Comparison of ENCODE assay signal across 8 cellular contexts in the genomic region with DNA sequence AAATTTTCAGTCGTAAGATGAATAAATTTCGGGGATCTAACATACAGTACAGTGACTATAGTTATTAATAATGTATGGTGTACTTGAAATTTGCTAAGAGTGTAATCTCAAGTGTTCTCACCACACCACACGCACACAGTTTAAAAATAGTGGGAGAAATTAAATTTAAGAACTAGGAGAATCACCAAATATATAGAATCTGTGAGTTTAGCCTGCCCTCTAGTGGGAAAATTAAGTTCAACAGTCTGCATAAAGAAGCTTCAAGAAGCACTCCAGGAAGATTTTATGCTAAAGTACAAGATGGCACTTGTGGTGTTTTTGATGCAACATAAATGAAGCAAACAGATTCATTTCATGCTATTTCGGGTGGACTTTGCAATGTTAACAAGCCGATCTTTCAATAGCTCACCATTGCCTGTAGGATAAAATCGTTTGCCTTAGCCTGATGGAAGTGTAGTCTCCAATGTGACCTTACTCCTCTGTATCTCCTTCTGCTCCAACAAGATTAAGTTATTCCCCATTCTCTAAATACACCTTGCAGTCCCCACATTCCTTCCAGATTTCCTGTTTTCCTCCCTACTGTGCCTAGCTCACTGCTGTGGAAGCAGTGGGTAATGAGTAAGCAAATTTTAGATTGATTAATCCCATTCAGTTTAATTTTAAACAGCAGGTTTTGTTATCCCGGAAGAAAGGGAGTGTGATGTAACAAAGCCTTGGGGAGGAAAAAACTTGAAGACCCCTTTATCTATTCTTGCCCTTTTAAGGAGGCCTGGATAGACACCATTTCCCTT. TPM values are rescaled to one million over a fixed set of nuclear protein-coding genes. Genes with fewer than 3 reads are reported as not detected.
DNase-seq lines count a peak whose midpoint lies in the region; ATAC-seq, FAIRE-seq and TF ChIP-seq lines count a peak whose summit lies in the region.

No MANE protein-coding gene starts in this region.

- no peak for TF ChIP-seq EP300 in A549 (IDR thresholded peaks at IDR 0.05)

- POLR2A ChIA-PET in A549 (lab: Yijun Ruan, JAX) = interaction anchor here (0.6 to 1.1 kb wide), 3 partner anchors 9 to 78 kb away, joined by 3 to 9 read pairs (median 4); a partner anchor contains a TSS

- no peaks in the 10 kb centered on the region for H3K36me3 Mint-ChIP-seq in T-helper 17 cell (ENCODE audit: low read depth)

- peaks cover 21% of the 10 kb centered on the region for H3K4me1 ChIP-seq in A549

- no peaks in the 10 kb centered on the region for H3K27me3 Mint-ChIP-seq in T-helper 17 cell

- no peak for ATAC-seq in A549
- ATAC-seq in T-helper 17 cell = no peak
- no peak for ATAC-seq in sciatic nerve

- 18% methylated on average over 7 of the region's 7 CpGs for WGBS in A549 (ENCODE audit: missing lambda C conversion rate)

- H3K9me3 ChIP-seq in A549 = no peaks in the 10 kb centered on the region
- H3K9me3 ChIP-seq in T-helper 17 cell (ENCODE audit: control insufficient read depth, low read length, poor library complexity, severe bottlenecking) = no peaks in the 10 kb centered on the region
- H3K9me3 ChIP-seq in MG63 = no peaks in the 10 kb centered on the region

- H3K27ac Mint-ChIP-seq in T-helper 17 cell = peak overlapping the region; percentile 94

- H3K4me3 ChIP-seq in A549 (no peak overlapping the region), foreskin fibroblast (ENCODE audit: low read depth in 1 of 2, low read length in 2 of 2) (no peak overlapping the region), retinal pigment epithelial cell (ENCODE audit: low read length) (no peak overlapping the region), MG63 (no peak overlapping the region)

- DNase-seq in A549 (ENCODE audit: low read depth in 1 of 2, low spot score in 1 of 2) (peak; percentile 56 to 78), G401 (ENCODE audit: low spot score) (peak; percentile 87), NCI-H187 (lab: John Stamatoyannopoulos, UW) (peak; percentile 87 to 88), T-helper 17 cell (no peak), foreskin fibroblast (peak; percentile 42 to 82), retinal pigment epithelial cell (ENCODE audit: low read depth) (no peak), sciatic nerve (ENCODE audit: low spot score) (no peak), MG63 (no peak)

- CTCF ChIA-PET in A549 (lab: Yijun Ruan, JAX) = interaction anchor here (0.6 to 20.5 kb wide), 65 partner anchors 8 to 1148 kb away, joined by 3 to 530 read pairs (median 5); a partner anchor contains a TSS

- peak overlapping the region; percentile 53 for H3K4me2 ChIP-seq in A549

- no peak for TF ChIP-seq POLR2A in A549 (IDR thresholded peaks at IDR 0.05; ENCODE audit: low read length)

- H3K4me3 Mint-ChIP-seq in T-helper 17 cell = no peak overlapping the region

- no peaks in the 10 kb centered on the region for H3K27me3 ChIP-seq in MG63

- H3K36me3 ChIP-seq in MG63 = no peaks in the 10 kb centered on the region

- peak; percentile 94 for TF ChIP-seq CTCF in A549 (IDR thresholded peaks at IDR 0.05)
- TF ChIP-seq CTCF in foreskin fibroblast (IDR thresholded peaks at IDR 0.05; ENCODE audit: low read depth, low read length) = peak; percentile 46
- peak; percentile 50 for TF ChIP-seq CTCF in retinal pigment epithelial cell (conservative IDR thresholded peaks at IDR 0.05; ENCODE audit: low read depth, low read length)

- peak overlapping the region; percentile 66 to 73 for H3K27ac ChIP-seq in A549

- FAIRE-seq in A549 (lab: Jason Lieb, UNC) = no peak

- TF ChIP-seq RAD21 in A549 (conservative IDR thresholded peaks at IDR 0.05 in 1 of 2, IDR thresholded peaks at IDR 0.05 in 1 of 2) = peak; percentile 91 to 94

- intact Hi-C loops in sciatic nerve (cut with DNase I) = no loop called here

- in situ Hi-C loops in G401 (cut with HindIII; ENCODE audit: low sequenced_read_pairs) = no loop called here

- H3K4me1 Mint-ChIP-seq in T-helper 17 cell = peaks cover 29% of the 10 kb centered on the region

TF ChIP-seq in A549, 52 proteins besides CTCF, POLR2A, EP300 and RAD21:
- TF ChIP-seq PHF8 (IDR thresholded peaks at IDR 0.05; ENCODE audit: borderline replicate concordance, low read depth) (no peak), SMC3 (IDR thresholded peaks at IDR 0.05) (peak; percentile 86)
- TF ChIP-seq, protein P1, sequence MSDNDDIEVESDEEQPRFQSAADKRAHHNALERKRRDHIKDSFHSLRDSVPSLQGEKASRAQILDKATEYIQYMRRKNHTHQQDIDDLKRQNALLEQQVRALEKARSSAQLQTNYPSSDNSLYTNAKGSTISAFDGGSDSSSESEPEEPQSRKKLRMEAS (IDR thresholded peaks at IDR 0.05) = 0 out of 2 replicates have a peak, but pooled peaks have one; percentile 11
TF ChIP-seq in A549: peak in this region for 2.

RNA-seq across cellular contexts. Expression of a gene that starts 8.7 kb away (rescaled TPM):
- 9.2 and 13.0 TPM in 2 replicates for polyA plus RNA-seq in A549 (2011; rRNA removed)
- polyA plus RNA-seq in A549 (2012; cell fraction: cytosol; rRNA removed) = 10.0 and 12.9 TPM in 2 replicates
- 23.4 and 28.2 TPM in 2 replicates for polyA plus RNA-seq in A549 (2012; cell fraction: nucleus; rRNA removed)
- polyA plus RNA-seq in A549 (2017; fragmentation: RNase III; extraction: RNeasy Plus Mini Kit Qiagen cat#74134 plus additional on column Dnase treatment) = 9.0 to 9.7 TPM (median 9.4 TPM) in 3 replicates
- 25.3 and 29.0 TPM in 2 replicates for polyA minus RNA-seq in A549 (2011; rRNA and poly(A)+ RNA removed)
- 22.1 and 23.6 TPM in 2 replicates for total RNA-seq in G401 (2014; rRNA removed; shearing (Covaris generic))
- 10 to 100 TPM; 35.7 to 51.9 TPM for total RNA-seq in T-helper 17 cell
- 52.2 TPM for total RNA-seq in sciatic nerve
- total RNA-seq in MG63 (2014; rRNA removed; shearing (Covaris generic); ENCODE audit: low replicate concordance) = 2.8 and 3.4 TPM in 2 replicates

RNA-seq across cellular contexts. Expression of a gene that starts 12.9 kb away (rescaled TPM):
- polyA plus RNA-seq in A549 (2011; rRNA removed) (38.9 and 48.9 TPM in 2 replicates), A549 (2017; fragmentation: RNase III; extraction: RNeasy Plus Mini Kit Qiagen cat#74134 plus additional on column Dnase treatment) (4.6 to 5.7 TPM (median 5.7 TPM) in 3 replicates)
- polyA plus RNA-seq in A549 (2012; cell fraction: cytosol; rRNA removed) = 2.7 and 3.4 TPM in 2 replicates
- 11.4 and 22.1 TPM in 2 replicates for polyA plus RNA-seq in A549 (2012; cell fraction: nucleus; rRNA removed)
- polyA minus RNA-seq in A549 (2011; rRNA and poly(A)+ RNA removed) = 55.7 and 61.1 TPM in 2 replicates
- total RNA-seq in G401 (2014; rRNA removed; shearing (Covaris generic)) = 6.1 and 7.7 TPM in 2 replicates
- total RNA-seq in T-helper 17 cell (100 to 1,000 TPM; 205 to 225 TPM), sciatic nerve (157 TPM)
- 6.6 and 7.2 TPM in 2 replicates for total RNA-seq in MG63 (2014; rRNA removed; shearing (Covaris generic); ENCODE audit: low replicate concordance)

Comparison
In these comparisons a context has a peak if more than half of its experiments do, and no peak if none do; other contexts are left out.
1. DNase-seq: peak in A549 (2 of 2), G401 (single experiment), NCI-H187 (2 of 2) and foreskin fibroblast (2 of 2); none in T-helper 17 cell (0 of 3), retinal pigment epithelial cell (single experiment), sciatic nerve (single experiment) and MG63 (single experiment).
2. RNA of a gene that starts 12.9 kb away (total RNA-seq): 205 to 225 TPM in T-helper 17 cell and 157 TPM in sciatic nerve (single experiment); 6.1 to 7.7 TPM in G401 and 6.6 to 7.2 TPM in MG63; every median in the first group is over 10 times any median in the second.
3. Peak in every context shown above with its lines, with median percentiles within 50 percentile points of each other: CTCF ChIP-seq.